ENCODE assay signal across 8 cellular contexts in genomic region chr2:190804182-190804795, GRCh38.
DNase-seq lines count a peak whose midpoint lies in the region; ATAC-seq and TF ChIP-seq lines count a peak whose summit lies in the region.

No MANE protein-coding gene starts in this region.

- POLR2A ChIA-PET in PC-3 (lab: Charles Lee; ENCODE audit: unreplicated experiment), result no interaction called here

- no peaks in the 10 kb centered on the region for H3F3A ChIP-seq in PC-3 (ENCODE audit: low read length, unreplicated experiment)

- H3K4me3 ChIP-seq in PC-3 (ENCODE audit: low read length) (no peak overlapping the region), fibroblast of pulmonary artery (replicated peaks; ENCODE audit: low read depth, low read length) (no peak overlapping the region)

- intact Hi-C loops in PC-3 (cut with micrococcal nuclease), result loop anchor here (1.0 to 10.0 kb wide), 4 partner anchors 23 to 479 kb away; no protein-coding TSS in a partner anchor

- H3K9me3 ChIP-seq in PC-3 (ENCODE audit: low read length), result no peaks in the 10 kb centered on the region

- H3K27ac ChIP-seq in PC-3 (ENCODE audit: low read length), result no peak overlapping the region

- H4K20me1 ChIP-seq in PC-3 (ENCODE audit: low read length), result no peaks in the 10 kb centered on the region

- H3K27me3 Mint-ChIP-seq in stimulated activated memory B cell treated with anti-CD40 and anti-IgM and Interleukin-4, amounts not matched to agents 10 μg/mL and 1 μg/mL and 100 μg/mL, for 72 hours, result no peaks in the 10 kb centered on the region

- no peak overlapping the region for H3K4me2 ChIP-seq in PC-3 (ENCODE audit: low read length)

- peaks cover 4% of the 10 kb centered on the region for H3K4me1 ChIP-seq in PC-3 (ENCODE audit: insufficient read depth, low read length)

- BruUV-seq in PC-3 (replicated peaks; lab: Mats Ljungman, UMichigan), result no TSS peak

- no peak overlapping the region for H2AFZ ChIP-seq in PC-3 (ENCODE audit: low read length)

- H3K9me2 ChIP-seq in PC-3 (replicated peaks; ENCODE audit: low read length), result no peaks in the 10 kb centered on the region

- H3K36me3 Mint-ChIP-seq in stimulated activated memory B cell treated with anti-CD40 and anti-IgM and Interleukin-4, amounts not matched to agents 10 μg/mL and 1 μg/mL and 100 μg/mL, for 72 hours, result no peaks in the 10 kb centered on the region

- no peak for ATAC-seq in PC-3
- no peak for ATAC-seq in stimulated activated memory B cell treated with anti-CD40 and anti-IgM and Interleukin-4, amounts not matched to agents 10 μg/mL and 1 μg/mL and 100 μg/mL, for 72 hours

- CTCF ChIA-PET in PC-3 (lab: Charles Lee), result no interaction called here

- H3K9ac ChIP-seq in PC-3 (ENCODE audit: low read length), result no peak overlapping the region

- no peaks in the 10 kb centered on the region for H3K36me3 ChIP-seq in PC-3 (ENCODE audit: low read depth, low read length)

- TF ChIP-seq CTCF in PC-3 (conservative IDR thresholded peaks at IDR 0.05; ENCODE audit: low read depth, low read length) (peak; percentile 79), fibroblast of pulmonary artery (IDR thresholded peaks at IDR 0.05; ENCODE audit: low read length, missing control alignments) (peak; percentile 59)

- no peaks in the 10 kb centered on the region for H3K4me1 Mint-ChIP-seq in stimulated activated memory B cell treated with anti-CD40 and anti-IgM and Interleukin-4, amounts not matched to agents 10 μg/mL and 1 μg/mL and 100 μg/mL, for 72 hours

- H3K79me2 ChIP-seq in PC-3 (ENCODE audit: low read length), result no peaks in the 10 kb centered on the region

- H3K4me3 Mint-ChIP-seq in stimulated activated memory B cell treated with anti-CD40 and anti-IgM and Interleukin-4, amounts not matched to agents 10 μg/mL and 1 μg/mL and 100 μg/mL, for 72 hours, result no peak overlapping the region

- DNase-seq in NCI-H1092 (lab: John Stamatoyannopoulos, UW) (peak; percentile 1), NCI-H1092 treated with DMSO at 0.1 percent for 48 hours (lab: John Stamatoyannopoulos, UW) (no peak), PC-3 (peak; percentile 69), fibroblast of pulmonary artery (ENCODE audit: low read depth) (peak; percentile 63), smooth muscle cell of the brain vasculature (ENCODE audit: low read depth, low spot score) (peak; percentile 9), germinal center (ENCODE audit: low spot score) (no peak)
- no peak for DNase-seq in activated CD8-positive, alpha-beta memory T cell treated with anti-CD3 and anti-CD28 coated beads for 24 hours

- H3K27me3 ChIP-seq in PC-3 (ENCODE audit: low read length), result no peaks in the 10 kb centered on the region

- no peak overlapping the region for H3K27ac Mint-ChIP-seq in stimulated activated memory B cell treated with anti-CD40 and anti-IgM and Interleukin-4, amounts not matched to agents 10 μg/mL and 1 μg/mL and 100 μg/mL, for 72 hours

- no peaks in the 10 kb centered on the region for H3K9me3 Mint-ChIP-seq in stimulated activated memory B cell treated with anti-CD40 and anti-IgM and Interleukin-4, amounts not matched to agents 10 μg/mL and 1 μg/mL and 100 μg/mL, for 72 hours

Comparison
In these comparisons a context has a peak if more than half of its experiments do, and no peak if none do; other contexts are left out.
1. DNase-seq: peak in NCI-H1092 (single experiment), PC-3 (single experiment), fibroblast of pulmonary artery (single experiment) and smooth muscle cell of the brain vasculature (single experiment); none in NCI-H1092 treated with DMSO at 0.1 percent for 48 hours (single experiment), activated CD8-positive, alpha-beta memory T cell treated with anti-CD3 and anti-CD28 coated beads for 24 hours (single experiment) and germinal center (single experiment).